In the genomic region with DNA sequence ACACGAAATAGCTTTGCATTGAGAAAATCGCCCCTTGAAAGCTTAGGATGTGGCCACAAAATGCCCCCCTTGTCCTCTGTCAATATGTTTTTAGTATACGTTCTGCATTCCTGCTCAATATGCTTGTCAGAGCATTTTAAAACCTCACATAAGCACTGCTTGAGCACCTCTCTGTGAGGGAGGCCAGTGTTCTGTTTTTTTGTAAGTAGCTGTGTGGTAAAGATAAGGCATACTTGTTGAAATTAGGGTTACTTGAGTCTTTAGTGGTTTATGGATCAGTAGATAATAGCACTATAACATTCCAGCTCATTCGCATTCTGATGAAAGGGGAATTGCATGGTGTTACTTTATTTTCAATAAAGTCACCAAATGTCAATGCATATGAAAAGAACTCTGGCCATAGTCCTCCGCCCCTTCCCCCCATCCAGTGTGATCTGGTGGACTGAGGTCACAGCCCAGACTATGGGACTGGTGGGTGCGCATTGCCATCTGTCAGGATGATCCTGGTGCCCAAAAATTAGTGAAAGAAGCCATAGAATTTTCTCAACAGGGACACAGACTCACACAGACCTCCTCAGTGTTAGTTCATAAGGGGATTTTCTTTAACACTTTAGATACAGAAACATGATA, we compare ENCODE assay signal across 1 cellular context.
TF ChIP-seq lines count a peak whose summit lies in the region.

No MANE protein-coding gene starts in this region.

TF ChIP-seq in GM23338, 12 proteins besides CTCF, POLR2A, EP300 and RAD21 (continued from another document):
- TF ChIP-seq STAT1 (IDR thresholded peaks at IDR 0.05; ENCODE audit: unreplicated experiment), result no peak
- no peak for TF ChIP-seq ZNF331 (CRISPR knock-in tag; IDR thresholded peaks at IDR 0.05; ENCODE audit: low read depth)
- TF ChIP-seq ZNF114 (CRISPR knock-in tag; IDR thresholded peaks at IDR 0.05), result no peak
- no peak for TF ChIP-seq ZNF462 (CRISPR knock-in tag; IDR thresholded peaks at IDR 0.05)
TF ChIP-seq in GM23338: peak in this region for 0.
